ENCODE assay signal across 25 cellular contexts in the genomic region with DNA sequence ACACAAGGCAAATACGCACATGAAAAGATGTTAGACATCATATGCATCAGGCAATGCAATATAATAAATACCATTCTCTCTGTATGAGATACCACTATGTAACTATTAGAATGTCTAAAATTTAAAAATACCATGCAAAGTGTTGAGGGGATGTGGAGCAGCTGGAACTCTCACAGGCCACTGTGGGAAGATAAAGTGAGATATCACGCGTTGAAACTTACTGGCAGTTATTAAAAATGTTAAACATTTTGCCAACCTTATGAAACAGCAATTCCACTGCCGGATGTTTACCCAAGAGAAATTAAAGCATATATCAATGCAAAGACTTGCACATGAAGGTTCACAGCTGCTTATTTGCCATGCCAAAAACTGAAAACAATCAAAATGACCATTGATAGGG.
DNase-seq lines count a peak whose midpoint lies in the region; TF ChIP-seq lines count a peak whose summit lies in the region.
"Had no signal": no experiment of that assay in that cellular context is flagged by ENCODE, and none has a peak within 500 bp of the region (broad histone marks: within the 10 kb centered on the region; RNA-seq: fewer than 3 reads in every experiment).

No MANE protein-coding gene starts in this region.

- POLR2A ChIA-PET in HEK293T (lab: Yijun Ruan, JAX): no interaction called here

- DNase-seq in fibroblast of pulmonary artery (ENCODE audit: low read depth): peak; percentile 38
- DNase-seq in HEK293T (ENCODE audit: extremely low spot score): no peak
- DNase-seq: 8988T; ACHN; AML-193; BE2C; C1 segment of cervical spinal cord; Caco-2; Calu3; CD4-positive, alpha-beta memory T cell; CD4-positive, alpha-beta T cell; CD4-positive, CD25-positive, alpha-beta regulatory T cell; CD8-positive, alpha-beta memory T cell; CD8-positive, alpha-beta T cell; COR-L47; DMS 273 treated with DMSO at 0.1 percent for 48 hours; DMS153; DMS53; DMS79; DMS79 treated with DMSO at 0.1 percent for 48 hours; DND-41; EL had no signal

- H3K4me3 ChIP-seq in fibroblast of pulmonary artery (replicated peaks; ENCODE audit: low read depth, low read length): no peak overlapping the region
- H3K4me3 ChIP-seq: A549; BLaER1; BLaER1 treated with 17β-estradiol and CSF1 and Interleukin-3, amounts not matched to agents 10 nM and 100 nM had no signal

- no peak for TF ChIP-seq CTCF in fibroblast of pulmonary artery (IDR thresholded peaks at IDR 0.05; ENCODE audit: low read length, missing control alignments)

- CTCF ChIA-PET in HEK293T (lab: Yijun Ruan, JAX): no interaction called here

TF ChIP-seq in HEK293T, 16 proteins besides CTCF, POLR2A, EP300 and RAD21:
- TF ChIP-seq ZNF384 (IDR thresholded peaks at IDR 0.05) (no peak), ELF4 (IDR thresholded peaks at IDR 0.05) (no peak), L3MBTL2 (conservative IDR thresholded peaks at IDR 0.05) (no peak), FOXM1 (IDR thresholded peaks at IDR 0.05; ENCODE audit: borderline replicate concordance) (no peak), FOXA1 (IDR thresholded peaks at IDR 0.05) (no peak), HDGF (IDR thresholded peaks at IDR 0.05; ENCODE audit: borderline replicate concordance) (no peak), LEF1 (IDR thresholded peaks at IDR 0.05; ENCODE audit: borderline replicate concordance) (no peak), SUZ12 (IDR thresholded peaks at IDR 0.05) (no peak), NFRKB (IDR thresholded peaks at IDR 0.05) (no peak), CTBP1 (IDR thresholded peaks at IDR 0.05; ENCODE audit: borderline replicate concordance) (no peak)
- TF ChIP-seq, protein P1, sequence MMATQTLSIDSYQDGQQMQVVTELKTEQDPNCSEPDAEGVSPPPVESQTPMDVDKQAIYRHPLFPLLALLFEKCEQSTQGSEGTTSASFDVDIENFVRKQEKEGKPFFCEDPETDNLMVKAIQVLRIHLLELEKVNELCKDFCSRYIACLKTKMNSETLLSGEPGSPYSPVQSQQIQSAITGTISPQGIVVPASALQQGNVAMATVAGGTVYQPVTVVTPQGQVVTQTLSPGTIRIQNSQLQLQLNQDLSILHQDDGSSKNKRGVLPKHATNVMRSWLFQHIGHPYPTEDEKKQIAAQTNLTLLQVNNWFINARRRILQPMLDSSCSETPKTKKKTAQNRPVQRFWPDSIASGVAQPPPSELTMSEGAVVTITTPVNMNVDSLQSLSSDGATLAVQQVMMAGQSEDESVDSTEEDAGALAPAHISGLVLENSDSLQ (IDR thresholded peaks at IDR 0.05): no peak
